In genomic region chr2:29755233-29755632, GRCh38 we compare ENCODE assay signal across 8 cellular contexts.
"Had no signal": no experiment of that assay in that cellular context is flagged by ENCODE, and none has a peak within 500 bp of the region (broad histone marks: within the 10 kb centered on the region; RNA-seq: fewer than 3 reads in every experiment).

No MANE protein-coding gene starts in this region.

- H3K27me3 Mint-ChIP-seq: IgD-negative memory B cell had no signal

- H3K4me3 Mint-ChIP-seq: H9, IgD-negative memory B cell had no signal

- ATAC-seq: HepG2 had no signal

- H3K27ac Mint-ChIP-seq: H9, IgD-negative memory B cell had no signal

- DNase-seq: GOT3, H9, HCEC 1CT, KG1 had no signal

- H3K9me3 Mint-ChIP-seq: H9, IgD-negative memory B cell had no signal

- H3K36me3 Mint-ChIP-seq: IgD-negative memory B cell had no signal

- H3K27ac ChIP-seq: HL-60 had no signal

- FAIRE-seq: H54, HepG2 had no signal
